9 cellular contexts compared by ENCODE assay signal in genomic region chr3:194691481-194692281, GRCh38. TPM values are rescaled to one million over a fixed set of nuclear protein-coding genes. Genes with fewer than 3 reads are reported as not detected.
DNase-seq lines count a peak whose midpoint lies in the region; ATAC-seq, FAIRE-seq and TF ChIP-seq lines count a peak whose summit lies in the region.
"Had no signal": no experiment of that assay in that cellular context is flagged by ENCODE, and none has a peak within 500 bp of the region (broad histone marks: within the 10 kb centered on the region; RNA-seq: fewer than 3 reads in every experiment).

No MANE protein-coding gene starts in this region.

- H3K4me3 Mint-ChIP-seq in WTC11 = no peak overlapping the region
- H3K4me3 Mint-ChIP-seq in activated T-cell treated with anti-CD3 and anti-CD28 coated beads, Interleukin-2, amount 50 U/mL, for 24 hours = no peak overlapping the region
- no peak overlapping the region for H3K4me3 Mint-ChIP-seq in naive thymus-derived CD8-positive, alpha-beta T cell
- H3K4me3 Mint-ChIP-seq: neural crest cell had no signal

- H3K9me3 ChIP-seq in pancreas = no peaks in the 10 kb centered on the region

- intact Hi-C loops in pancreas (cut with DNase I) = no loop called here

- H3K36me3 Mint-ChIP-seq in WTC11 = no peaks in the 10 kb centered on the region
- H3K36me3 Mint-ChIP-seq in activated T-cell treated with anti-CD3 and anti-CD28 coated beads, Interleukin-2, amount 50 U/mL, for 24 hours (ENCODE audit: low read depth) = peaks cover 8% of the 10 kb centered on the region
- H3K36me3 Mint-ChIP-seq in naive thymus-derived CD8-positive, alpha-beta T cell = no peaks in the 10 kb centered on the region

- POLR2A ChIA-PET in WTC11 (lab: Charles Lee) = interaction anchor here (1.0 kb wide), 1 partner anchor 15 kb away, joined by 3 read pairs; no protein-coding TSS in a partner anchor
- POLR2A ChIA-PET in naive thymus-derived CD8-positive, alpha-beta T cell (lab: Charles Lee) = no interaction called here

- peaks cover 12% of the 10 kb centered on the region for H3K27me3 Mint-ChIP-seq in WTC11 (ENCODE audit: low read depth)
- H3K27me3 Mint-ChIP-seq in activated T-cell treated with anti-CD3 and anti-CD28 coated beads, Interleukin-2, amount 50 U/mL, for 24 hours = peaks cover 37% of the 10 kb centered on the region
- H3K27me3 Mint-ChIP-seq in naive thymus-derived CD8-positive, alpha-beta T cell = peaks cover 0 to 35% (median 5%) of the 10 kb centered on the region in 5 donors

- H3K27ac ChIP-seq in pancreas = no peak overlapping the region

- H3K4me1 ChIP-seq in pancreas = peaks cover 6 to 9% (median 7%) of the 10 kb centered on the region in 3 donors

- TF ChIP-seq CTCF in pancreas (IDR thresholded peaks at IDR 0.05) (no peak), WTC11 (IDR thresholded peaks at IDR 0.05) (no peak)

- no peaks in the 10 kb centered on the region for H3K36me3 ChIP-seq in pancreas

- no peak overlapping the region for H3K27ac Mint-ChIP-seq in WTC11
- H3K27ac Mint-ChIP-seq in activated T-cell treated with anti-CD3 and anti-CD28 coated beads, Interleukin-2, amount 50 U/mL, for 24 hours = no peak overlapping the region
- peak overlapping the region in 2 of 10 donors; percentile 43 to 55 for H3K27ac Mint-ChIP-seq in naive thymus-derived CD8-positive, alpha-beta T cell

- no peak for FAIRE-seq in pancreas (lab: Jason Lieb, UNC)

- H3K4me3 ChIP-seq in pancreas = no peak overlapping the region

- no peaks in the 10 kb centered on the region for H3K9me3 Mint-ChIP-seq in WTC11
- no peaks in the 10 kb centered on the region for H3K9me3 Mint-ChIP-seq in activated T-cell treated with anti-CD3 and anti-CD28 coated beads, Interleukin-2, amount 50 U/mL, for 24 hours
- no peaks in the 10 kb centered on the region for H3K9me3 Mint-ChIP-seq in naive thymus-derived CD8-positive, alpha-beta T cell
- H3K9me3 Mint-ChIP-seq: neural crest cell had no signal

- CTCF ChIA-PET in WTC11 (lab: Charles Lee) = no interaction called here

- H3K4me1 Mint-ChIP-seq in WTC11 = peaks cover 33% of the 10 kb centered on the region
- H3K4me1 Mint-ChIP-seq in activated T-cell treated with anti-CD3 and anti-CD28 coated beads, Interleukin-2, amount 50 U/mL, for 24 hours (ENCODE audit: low read depth) = peaks cover 33% of the 10 kb centered on the region
- H3K4me1 Mint-ChIP-seq in naive thymus-derived CD8-positive, alpha-beta T cell = peaks cover 9 to 62% (median 22%) of the 10 kb centered on the region in 4 donors

- DNase-seq in NCI-H82 (lab: John Stamatoyannopoulos, UW) = peak; percentile 76
- DNase-seq in retina = peak; percentile 69
- no peak for DNase-seq in pancreas
- DNase-seq in WTC11 (ENCODE audit: low spot score) = no peak
- no peak for DNase-seq in activated T-cell treated with anti-CD3 and anti-CD28 coated beads, Interleukin-2, amount 50 U/mL, for 24 hours
- no peak for DNase-seq in naive thymus-derived CD8-positive, alpha-beta T cell

- peaks cover 0 to 9% (median 0%) of the 10 kb centered on the region in 4 donors for H3K27me3 ChIP-seq in pancreas

- peak; percentile 65 for ATAC-seq in GM19023 (IDR thresholded peaks at IDR 0.05; ENCODE audit: unreplicated experiment)
- ATAC-seq in HG02981 (IDR thresholded peaks at IDR 0.05; ENCODE audit: unreplicated experiment) = peak; percentile 65
- ATAC-seq in pancreas = no peak
- no peak for ATAC-seq in WTC11
- ATAC-seq in naive thymus-derived CD8-positive, alpha-beta T cell = no peak

- 56 to 64% methylated on average over 15 of the region's 15 CpGs for WGBS in pancreas, 2 donors

TF ChIP-seq in WTC11, 78 proteins besides CTCF, POLR2A, EP300 and RAD21:
- TF ChIP-seq ATF2 (CRISPR knock-in tag; IDR thresholded peaks at IDR 0.05; ENCODE audit: borderline replicate concordance, low read depth) = no peak
- TF ChIP-seq ELF4 (CRISPR knock-in tag; IDR thresholded peaks at IDR 0.05; ENCODE audit: low read depth) = no peak
- TF ChIP-seq FOXJ3 (CRISPR knock-in tag; IDR thresholded peaks at IDR 0.05; ENCODE audit: borderline replicate concordance) = no peak
- TF ChIP-seq, protein P1, sequence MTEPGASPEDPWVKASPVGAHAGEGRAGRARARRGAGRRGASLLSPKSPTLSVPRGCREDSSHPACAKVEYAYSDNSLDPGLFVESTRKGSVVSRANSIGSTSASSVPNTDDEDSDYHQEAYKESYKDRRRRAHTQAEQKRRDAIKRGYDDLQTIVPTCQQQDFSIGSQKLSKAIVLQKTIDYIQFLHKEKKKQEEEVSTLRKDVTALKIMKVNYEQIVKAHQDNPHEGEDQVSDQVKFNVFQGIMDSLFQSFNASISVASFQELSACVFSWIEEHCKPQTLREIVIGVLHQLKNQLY (CRISPR knock-in tag; IDR thresholded peaks at IDR 0.05) = no peak
- TF ChIP-seq, protein P2, sequence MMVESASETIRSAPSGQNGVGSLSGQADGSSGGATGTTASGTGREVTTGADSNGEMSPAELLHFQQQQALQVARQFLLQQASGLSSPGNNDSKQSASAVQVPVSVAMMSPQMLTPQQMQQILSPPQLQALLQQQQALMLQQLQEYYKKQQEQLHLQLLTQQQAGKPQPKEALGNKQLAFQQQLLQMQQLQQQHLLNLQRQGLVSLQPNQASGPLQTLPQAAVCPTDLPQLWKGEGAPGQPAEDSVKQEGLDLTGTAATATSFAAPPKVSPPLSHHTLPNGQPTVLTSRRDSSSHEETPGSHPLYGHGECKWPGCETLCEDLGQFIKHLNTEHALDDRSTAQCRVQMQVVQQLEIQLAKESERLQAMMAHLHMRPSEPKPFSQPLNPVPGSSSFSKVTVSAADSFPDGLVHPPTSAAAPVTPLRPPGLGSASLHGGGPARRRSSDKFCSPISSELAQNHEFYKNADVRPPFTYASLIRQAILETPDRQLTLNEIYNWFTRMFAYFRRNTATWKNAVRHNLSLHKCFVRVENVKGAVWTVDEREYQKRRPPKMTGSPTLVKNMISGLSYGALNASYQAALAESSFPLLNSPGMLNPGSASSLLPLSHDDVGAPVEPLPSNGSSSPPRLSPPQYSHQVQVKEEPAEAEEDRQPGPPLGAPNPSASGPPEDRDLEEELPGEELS (CRISPR knock-in tag; IDR thresholded peaks at IDR 0.05) = no peak
- no peak for TF ChIP-seq ZNF263 (CRISPR knock-in tag; IDR thresholded peaks at IDR 0.05; ENCODE audit: low read depth)
- no peak for TF ChIP-seq ZNF121 (CRISPR knock-in tag; IDR thresholded peaks at IDR 0.05)
- no peak for TF ChIP-seq ETV6 (CRISPR knock-in tag; IDR thresholded peaks at IDR 0.05)
- TF ChIP-seq PRRX2 (CRISPR knock-in tag; IDR thresholded peaks at IDR 0.05) = no peak
- no peak for TF ChIP-seq RELA (CRISPR knock-in tag; IDR thresholded peaks at IDR 0.05; ENCODE audit: borderline replicate concordance)
- TF ChIP-seq ZNF396 (CRISPR knock-in tag; IDR thresholded peaks at IDR 0.05; ENCODE audit: borderline replicate concordance) = no peak
- TF ChIP-seq SMAD3 (CRISPR knock-in tag; IDR thresholded peaks at IDR 0.05; ENCODE audit: borderline replicate concordance) = no peak
- TF ChIP-seq FOXP1 (CRISPR knock-in tag; IDR thresholded peaks at IDR 0.05; ENCODE audit: borderline replicate concordance) = no peak
- no peak for TF ChIP-seq SMAD4 (CRISPR knock-in tag; IDR thresholded peaks at IDR 0.05)
- TF ChIP-seq CBFB (CRISPR knock-in tag; IDR thresholded peaks at IDR 0.05; ENCODE audit: low read depth) = no peak
- no peak for TF ChIP-seq ZSCAN18 (CRISPR knock-in tag; IDR thresholded peaks at IDR 0.05)

RNA-seq across cellular contexts. Expression of gene FAM43A, which starts 6.0 kb away (rescaled TPM):
- total RNA-seq in pancreas (1 to 10 TPM; 1.2 to 2.8 (median 1.5) TPM), WTC11 (2021) (2.6 to 3.8 TPM (median 3.7 TPM) in 3 replicates)
- polyA plus RNA-seq in pancreas = 1 to 10 TPM; 1.9 to 2.0 TPM
- 1 to 10 TPM; 3.5 to 3.8 TPM for total RNA-seq in naive thymus-derived CD8-positive, alpha-beta T cell
- 1 to 10 TPM in 1 of 3 donors, under 1 TPM in 2; 0.40 to 1.1 (median 0.53) TPM for polyA plus RNA-seq in naive thymus-derived CD8-positive, alpha-beta T cell

RNA-seq across cellular contexts. Expression of gene LSG1, which starts 19.7 kb away (rescaled TPM):
- total RNA-seq in pancreas (10 to 100 TPM; 11.3 to 14.6 (median 13.8) TPM), WTC11 (2021) (42.9 to 45.8 TPM (median 44.1 TPM) in 3 replicates)
- polyA plus RNA-seq in pancreas = 10 to 100 TPM; 11.5 to 47.1 TPM
- 10 to 100 TPM; 87.7 to 97.5 TPM for total RNA-seq in naive thymus-derived CD8-positive, alpha-beta T cell
- 10 to 100 TPM; 23.0 to 42.8 (median 24.8) TPM for polyA plus RNA-seq in naive thymus-derived CD8-positive, alpha-beta T cell

RNA-seq across cellular contexts. Expression of gene TMEM44, which starts 58.5 kb away (rescaled TPM):
- total RNA-seq in pancreas = 10 to 100 TPM in 1 of 6 donors, 1 to 10 TPM in 5; 1.7 to 11.4 (median 2.8) TPM
- polyA plus RNA-seq in pancreas = 10 to 100 TPM in 1 of 2 donors, 1 to 10 TPM in 1; 7.4 to 17.8 TPM
- 13.7 to 20.8 TPM (median 19.3 TPM) in 3 replicates for total RNA-seq in WTC11 (2021)
- 1 to 10 TPM; 3.4 to 4.6 TPM for total RNA-seq in naive thymus-derived CD8-positive, alpha-beta T cell
- 1 to 10 TPM in 2 of 3 donors, under 1 TPM in 1; 0.14 to 2.0 (median 1.6) TPM for polyA plus RNA-seq in naive thymus-derived CD8-positive, alpha-beta T cell

Comparison
In these comparisons a context has a peak if more than half of its experiments do, and no peak if none do; other contexts are left out.
1. ATAC-seq: peak in GM19023 (single experiment) and HG02981 (single experiment); none in pancreas (0 of 4), WTC11 (single experiment) and naive thymus-derived CD8-positive, alpha-beta T cell (0 of 2).
2. DNase-seq: peak in NCI-H82 (single experiment) and retina (single experiment); none in pancreas (0 of 6), WTC11 (single experiment), activated T-cell treated with anti-CD3 and anti-CD28 coated beads, Interleukin-2, amount 50 U/mL, for 24 hours (single experiment) and naive thymus-derived CD8-positive, alpha-beta T cell (0 of 10).